In genomic region chr20:19787366-19787765, GRCh38 we compare ENCODE assay signal across 32 cellular contexts. TPM values are rescaled to one million over a fixed set of nuclear protein-coding genes. Genes with fewer than 3 reads are reported as not detected.
"Had no signal": no experiment of that assay in that cellular context is flagged by ENCODE, and none has a peak within 500 bp of the region (broad histone marks: within the 10 kb centered on the region; RNA-seq: fewer than 3 reads in every experiment).

No MANE protein-coding gene starts in this region.

- H3K9me3 ChIP-seq: colonic mucosa, gastrocnemius medialis, neutrophil, prostate gland, stomach, suprapubic skin, tibial artery, upper lobe of right lung had no signal

- H3K27ac ChIP-seq: colonic mucosa, neutrophil, pancreas, prostate gland, suprapubic skin had no signal

- ATAC-seq: gastrocnemius medialis; pancreas; stimulated activated naive B cell treated with anti-CD40 and anti-IgM and Interleukin-4, amounts not matched to agents 10 μg/mL and 1 μg/mL and 100 μg/mL, for 72 hours; T-helper 17 cell; upper lobe of right lung; WTC11 had no signal

- H3K4me3 ChIP-seq: colonic mucosa, gastrocnemius medialis, lung, pancreas, prostate gland, smooth muscle cell, stomach, suprapubic skin, tibial artery, upper lobe of right lung had no signal

- H3K4me1 ChIP-seq: colonic mucosa, prostate gland had no signal

- H3K27me3 ChIP-seq: colonic mucosa, gastrocnemius medialis, neutrophil, pancreas, stomach, suprapubic skin, tibial artery, upper lobe of right lung had no signal

- DNase-seq: activated CD4-positive, alpha-beta memory T cell treated with anti-CD3 and anti-CD28 coated beads, Interleukin-2, amount 10 ng/mL, durations not matched to agents 7 days and 5 days; activated CD4-positive, alpha-beta T cell treated with anti-CD3 and anti-CD28 coated beads for 1 hour; activated CD4-positive, alpha-beta T cell treated with anti-CD3 and anti-CD28 coated beads, Interleukin-2, amount 10 ng/mL, durations not matched to agents 7 days and 5 days; activated CD8-positive, alpha-beta memory T cell treated with anti-CD3 and anti-CD28 coated beads, Interleukin-2, amount 50 U/mL, for 48 hours; activated gamma-delta T cell; activated naive CD4-positive, alpha-beta T cell treated with anti-CD3 and anti-CD28 coated beads, Interleukin-2, amount 10 ng/mL, durations not matched to agents 7 days and 5 days; activated naive CD8-positive, alpha-beta T cell treated with anti-CD3 and anti-CD28 coated beads, Interleukin-2, amount 10 ng/mL, durations not matched to agents 7 days and 5 days; activated T-cell treated with anti-CD3 and anti-CD28 coated beads, Interleukin-2, amount 50 U/mL, for 24 hours; amniotic stem cell; colonic mucosa; effector CD8-positive, alpha-beta T cell; gastrocnemius medialis; hypothalamus; immature natural killer cell; kidney; naive B cell; nephron progenitor cell; pancreas; retina; stimulated activated CD4-positive, alpha-beta T cell treated with anti-CD3 and anti-CD28 coated beads, Interleukin-2, amount 100 ng/mL, for 24 hours; stimulated activated naive B cell treated with anti-CD40 and anti-IgM and Interleukin-4, amounts not matched to agents 10 μg/mL and 1 μg/mL and 100 μg/mL, for 72 hours; stomach; T-helper 17 cell; T1000; tibial artery; upper lobe of right lung had no signal

- H3K36me3 ChIP-seq: colonic mucosa, gastrocnemius medialis, neutrophil, pancreas, prostate gland, suprapubic skin, upper lobe of right lung had no signal

RNA-seq across cellular contexts. Expression of gene RIN2, which starts 29.3 kb away (rescaled TPM):
- total RNA-seq: activated CD4-positive, alpha-beta memory T cell treated with anti-CD3 and anti-CD28 coated beads, Interleukin-2, amount 10 ng/mL, durations not matched to agents 7 days and 5 days; activated CD4-positive, alpha-beta T cell treated with anti-CD3 and anti-CD28 coated beads, Interleukin-2, amount 10 ng/mL, durations not matched to agents 7 days and 5 days had no signal
- polyA plus RNA-seq: immature natural killer cell had no signal
